Comparison of ENCODE assay signal across 8 cellular contexts in the genomic region with DNA sequence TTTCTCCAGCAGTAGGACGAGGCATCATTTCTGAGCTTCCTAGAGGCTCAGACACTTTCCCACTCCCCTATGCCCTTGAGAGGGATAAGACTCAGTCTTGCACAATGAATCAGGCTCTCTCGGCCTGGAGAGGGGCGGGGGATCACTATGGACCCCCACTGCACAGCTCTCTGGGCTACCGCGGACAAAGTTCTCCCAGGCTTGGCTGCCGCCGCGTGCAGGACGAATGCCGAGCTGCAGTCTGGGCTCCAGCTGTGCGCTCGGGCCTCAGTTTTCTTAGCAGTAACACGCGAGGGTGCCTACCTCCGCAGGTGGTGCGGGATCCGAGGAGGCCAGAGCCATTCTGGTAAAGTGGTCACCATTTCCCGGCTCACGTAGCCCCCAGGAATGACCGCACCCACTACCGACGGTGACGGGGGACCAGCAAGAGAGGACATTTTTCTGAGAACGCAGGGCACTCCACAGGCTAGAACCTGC. TPM values are rescaled to one million over a fixed set of nuclear protein-coding genes. Genes with fewer than 3 reads are reported as not detected.
DNase-seq lines count a peak whose midpoint lies in the region; ATAC-seq and TF ChIP-seq lines count a peak whose summit lies in the region.

No MANE protein-coding gene starts in this region.

- H3K9me3 ChIP-seq in HUES48 (ENCODE audit: control insufficient read depth, insufficient read depth, low read length), result no peaks in the 10 kb centered on the region
- no peaks in the 10 kb centered on the region for H3K9me3 ChIP-seq in iPS DF 6.9 (ENCODE audit: control insufficient read depth, insufficient read depth, low read length)
- no peaks in the 10 kb centered on the region for H3K9me3 ChIP-seq in smooth muscle cell (replicated peaks; ENCODE audit: low read depth)

- peaks cover 20% of the 10 kb centered on the region for H3K4me1 ChIP-seq in HUES48 (ENCODE audit: control insufficient read depth, insufficient read depth, low read length)
- H3K4me1 ChIP-seq in iPS DF 6.9 (ENCODE audit: control insufficient read depth, insufficient read depth, low read length), result peaks cover 9% of the 10 kb centered on the region; the same call in 1 of the 2 replicates
- no peaks in the 10 kb centered on the region for H3K4me1 ChIP-seq in smooth muscle cell (ENCODE audit: low read depth)

- peak in 1 of 2 donors; percentile 28 for DNase-seq in activated T-cell treated with anti-CD3 and anti-CD28 coated beads, Interleukin-2, amount 50 U/mL, for 72 hours
- DNase-seq in iPS DF 6.9 (ENCODE audit: low read depth, low spot score) (no peak), smooth muscle cell (lab: John Stamatoyannopoulos, UW; ENCODE audit: unreplicated experiment) (no peak), H4 (ENCODE audit: low spot score) (no peak)

- no peak for ATAC-seq in activated T-cell treated with anti-CD3 and anti-CD28 coated beads, Interleukin-2, amount 50 U/mL, for 72 hours (replicated peaks in 1 of 2)
- ATAC-seq in GM21515 (IDR thresholded peaks at IDR 0.05; ENCODE audit: unreplicated experiment) (no peak), GM18861 (IDR thresholded peaks at IDR 0.05; ENCODE audit: unreplicated experiment) (no peak), esophagus mucosa (no peak)

- no peaks in the 10 kb centered on the region for H3K36me3 ChIP-seq in HUES48 (ENCODE audit: control insufficient read depth, insufficient read depth, low read length)
- no peaks in the 10 kb centered on the region for H3K36me3 ChIP-seq in iPS DF 6.9 (ENCODE audit: control insufficient read depth, insufficient read depth, low read length)
- H3K36me3 ChIP-seq in smooth muscle cell (ENCODE audit: low read depth), result no peaks in the 10 kb centered on the region

- peak overlapping the region; percentile 82 for H3K4me3 ChIP-seq in HUES48 (ENCODE audit: low read depth, low read length)
- peak overlapping the region; percentile 54 for H3K4me3 ChIP-seq in iPS DF 6.9 (ENCODE audit: low read length)
- H3K4me3 ChIP-seq in smooth muscle cell, result peak overlapping the region; percentile 50

- H3K27ac Mint-ChIP-seq in activated T-cell treated with anti-CD3 and anti-CD28 coated beads, Interleukin-2, amount 50 U/mL, for 72 hours, result no peak overlapping the region

- H3K4me1 Mint-ChIP-seq in activated T-cell treated with anti-CD3 and anti-CD28 coated beads, Interleukin-2, amount 50 U/mL, for 72 hours (ENCODE audit: low read depth), result peaks cover 51% of the 10 kb centered on the region

- H2AFZ ChIP-seq in smooth muscle cell (ENCODE audit: low read depth), result no peak overlapping the region

- H3K27me3 ChIP-seq in HUES48 (ENCODE audit: control insufficient read depth, insufficient read depth, low read length), result peaks cover 40% of the 10 kb centered on the region
- H3K27me3 ChIP-seq in iPS DF 6.9 (ENCODE audit: control insufficient read depth, insufficient read depth, low read length), result peaks cover 7% of the 10 kb centered on the region; the same call in 1 of the 2 replicates
- H3K27me3 ChIP-seq in smooth muscle cell (ENCODE audit: low read depth), result peaks cover 11% of the 10 kb centered on the region

- no CpG with 5 or more reads among the region's 24 CpGs for WGBS in iPS DF 6.9 (ENCODE audit: insufficient coverage, insufficient read length)
- 7% methylated on average over 24 of the region's 24 CpGs for WGBS in smooth muscle cell (ENCODE audit: low lambda C conversion rate)

- no peaks in the 10 kb centered on the region for H3F3A ChIP-seq in smooth muscle cell (ENCODE audit: low read depth)

- H3K9ac ChIP-seq in HUES48 (ENCODE audit: low read depth, low read length) (no peak overlapping the region), smooth muscle cell (ENCODE audit: low read depth) (no peak overlapping the region)

- no peaks in the 10 kb centered on the region for H3K36me3 Mint-ChIP-seq in activated T-cell treated with anti-CD3 and anti-CD28 coated beads, Interleukin-2, amount 50 U/mL, for 72 hours (ENCODE audit: insufficient read depth in 2 of 2)

- H3K27ac ChIP-seq in HUES48 (ENCODE audit: low read depth, low read length) (no peak overlapping the region), iPS DF 6.9 (ENCODE audit: low read length) (no peak overlapping the region), smooth muscle cell (ENCODE audit: low read depth) (no peak overlapping the region)

- peak overlapping the region; percentile 84 for H3K4me2 ChIP-seq in smooth muscle cell

- H3K27me3 Mint-ChIP-seq in activated T-cell treated with anti-CD3 and anti-CD28 coated beads, Interleukin-2, amount 50 U/mL, for 72 hours (ENCODE audit: low read depth), result no peaks in the 10 kb centered on the region

- H3K9me3 Mint-ChIP-seq in activated T-cell treated with anti-CD3 and anti-CD28 coated beads, Interleukin-2, amount 50 U/mL, for 72 hours, result no peaks in the 10 kb centered on the region

- no peak for TF ChIP-seq CTCF in smooth muscle cell (IDR thresholded peaks at IDR 0.05; ENCODE audit: borderline replicate concordance, insufficient read depth, poor library complexity, severe bottlenecking)

- H3K79me2 ChIP-seq in smooth muscle cell (ENCODE audit: low read depth), result no peaks in the 10 kb centered on the region

- H3K4me3 Mint-ChIP-seq in activated T-cell treated with anti-CD3 and anti-CD28 coated beads, Interleukin-2, amount 50 U/mL, for 72 hours, result peak overlapping the region; percentile 82 to 92

- H4K20me1 ChIP-seq in smooth muscle cell (ENCODE audit: low read depth), result no peaks in the 10 kb centered on the region

RNA-seq across cellular contexts. Expression of a gene that starts 3.4 kb away (rescaled TPM):
- 1 to 10 TPM; 1.7 TPM for total RNA-seq in activated T-cell treated with anti-CD3 and anti-CD28 coated beads, Interleukin-2, amount 50 U/mL, for 72 hours
- total RNA-seq in smooth muscle cell (5.2 and 5.6 TPM in 2 replicates), esophagus mucosa (5.4 TPM)
- polyA plus RNA-seq in smooth muscle cell, result 4.2 and 6.3 TPM in 2 replicates
- 1.9 and 2.7 TPM in 2 replicates for total RNA-seq in H4 (2014; rRNA removed; shearing (Covaris generic))

RNA-seq across cellular contexts. Expression of a gene that starts 50.7 kb away (rescaled TPM):
- total RNA-seq in activated T-cell treated with anti-CD3 and anti-CD28 coated beads, Interleukin-2, amount 50 U/mL, for 72 hours, result 10 to 100 TPM; 27.2 to 35.3 TPM
- total RNA-seq in smooth muscle cell, result 28.1 and 32.4 TPM in 2 replicates
- polyA plus RNA-seq in smooth muscle cell, result 32.8 and 36.1 TPM in 2 replicates
- 71.9 and 75.3 TPM in 2 replicates for total RNA-seq in H4 (2014; rRNA removed; shearing (Covaris generic))
- total RNA-seq in esophagus mucosa, result 19.9 TPM

RNA-seq across cellular contexts. Expression of a gene that starts 51.0 kb away (rescaled TPM):
- total RNA-seq in activated T-cell treated with anti-CD3 and anti-CD28 coated beads, Interleukin-2, amount 50 U/mL, for 72 hours, result 1 to 10 TPM; 5.8 to 7.4 TPM
- 1.2 and 1.4 TPM in 2 replicates for total RNA-seq in smooth muscle cell
- 0.51 and 0.91 TPM in 2 replicates for polyA plus RNA-seq in smooth muscle cell
- total RNA-seq in H4 (2014; rRNA removed; shearing (Covaris generic)), result 5.5 and 5.9 TPM in 2 replicates
- 2.0 TPM for total RNA-seq in esophagus mucosa
